Comparison of ENCODE assay signal across 8 cellular contexts in genomic region chr17:2954898-2955445, GRCh38.
DNase-seq lines count a peak whose midpoint lies in the region; ATAC-seq and TF ChIP-seq lines count a peak whose summit lies in the region.

No MANE protein-coding gene starts in this region.

- peak; percentile 87 for ATAC-seq in body of pancreas

- peak in 1 of 7 experiments; percentile 16 for TF ChIP-seq CTCF in body of pancreas (IDR thresholded peaks at IDR 0.05)

- 23 to 28% methylated on average over 8 of the region's 8 CpGs for WGBS in body of pancreas, 2 donors

- no peaks in the 10 kb centered on the region for H3K36me3 ChIP-seq in body of pancreas (replicated peaks in 1 of 2; ENCODE audit: insufficient read depth in 1 of 2, low read depth in 2 of 2)

- H3K27ac ChIP-seq in body of pancreas: peak overlapping the region; percentile 17 to 75 (median 42)

- no peaks in the 10 kb centered on the region for H3K9me3 ChIP-seq in body of pancreas

- no peaks in the 10 kb centered on the region for H3K27me3 ChIP-seq in body of pancreas

- DNase-seq in EL (peak; percentile 96), NAMALWA (ENCODE audit: low spot score) (peak; percentile 40), body of pancreas (peak in 2 of 4 donors; percentile 18 to 59), non-pigmented ciliary epithelial cell (ENCODE audit: low read depth) (peak; percentile 74), erythroblast (lab: John Stamatoyannopoulos, UW) (no peak), midbrain (lab: John Stamatoyannopoulos, UW) (no peak), SKM-1 treated with dmso at 0.1 percent for 144 hours (lab: John Stamatoyannopoulos, UW; ENCODE audit: unreplicated experiment) (no peak), inferior parietal cortex (ENCODE audit: extremely low spot score) (no peak)

- intact Hi-C loops in body of pancreas (cut with DNase I): no loop called here

- TF ChIP-seq POLR2A in body of pancreas (IDR thresholded peaks at IDR 0.05) (peak in 1 of 3 donors; percentile 30), erythroblast (IDR thresholded peaks at IDR 0.05; ENCODE audit: low read length) (no peak)

- peaks cover 9% of the 10 kb centered on the region for H3K4me1 ChIP-seq in body of pancreas

- no peak overlapping the region for H3K4me3 ChIP-seq in body of pancreas

Comparison
In these comparisons a context has a peak if more than half of its experiments do, and no peak if none do; other contexts are left out.
1. DNase-seq: peak in EL (single experiment), NAMALWA (single experiment) and non-pigmented ciliary epithelial cell (single experiment); none in erythroblast (0 of 2), midbrain (single experiment), SKM-1 treated with dmso at 0.1 percent for 144 hours (single experiment) and inferior parietal cortex (single experiment).